ENCODE assay signal across 1 cellular context in genomic region chr20:56829788-56830385, GRCh38.
TF ChIP-seq lines count a peak whose summit lies in the region.

No MANE protein-coding gene starts in this region.

TF ChIP-seq in WTC11, 78 proteins besides CTCF, POLR2A, EP300 and RAD21 (continued from another document):
- TF ChIP-seq ZNF281 (CRISPR knock-in tag; IDR thresholded peaks at IDR 0.05): no peak
- no peak for TF ChIP-seq EMX1 (CRISPR knock-in tag; IDR thresholded peaks at IDR 0.05)
- TF ChIP-seq TCF7 (CRISPR knock-in tag; IDR thresholded peaks at IDR 0.05; ENCODE audit: low read depth): no peak
- TF ChIP-seq STAT6 (CRISPR knock-in tag; conservative IDR thresholded peaks at IDR 0.05; ENCODE audit: low read depth): no peak
- TF ChIP-seq TEAD4 (CRISPR knock-in tag; IDR thresholded peaks at IDR 0.05): no peak
- no peak for TF ChIP-seq PRDM15 (CRISPR knock-in tag; IDR thresholded peaks at IDR 0.05)
- no peak for TF ChIP-seq GRHL2 (CRISPR knock-in tag; IDR thresholded peaks at IDR 0.05; ENCODE audit: insufficient replicate concordance, severe bottlenecking)
- TF ChIP-seq FOXJ3 (CRISPR knock-in tag; IDR thresholded peaks at IDR 0.05; ENCODE audit: borderline replicate concordance): no peak
- TF ChIP-seq USF2 (CRISPR knock-in tag; IDR thresholded peaks at IDR 0.05): no peak
- TF ChIP-seq CREM (CRISPR knock-in tag; IDR thresholded peaks at IDR 0.05): no peak
- no peak for TF ChIP-seq ERG (CRISPR knock-in tag; IDR thresholded peaks at IDR 0.05)
- TF ChIP-seq CDX4 (CRISPR knock-in tag; IDR thresholded peaks at IDR 0.05; ENCODE audit: borderline replicate concordance): no peak
- TF ChIP-seq NR3C1 (CRISPR knock-in tag; conservative IDR thresholded peaks at IDR 0.05; ENCODE audit: low read depth): no peak
